Comparison of ENCODE assay signal across 9 cellular contexts in the genomic region with DNA sequence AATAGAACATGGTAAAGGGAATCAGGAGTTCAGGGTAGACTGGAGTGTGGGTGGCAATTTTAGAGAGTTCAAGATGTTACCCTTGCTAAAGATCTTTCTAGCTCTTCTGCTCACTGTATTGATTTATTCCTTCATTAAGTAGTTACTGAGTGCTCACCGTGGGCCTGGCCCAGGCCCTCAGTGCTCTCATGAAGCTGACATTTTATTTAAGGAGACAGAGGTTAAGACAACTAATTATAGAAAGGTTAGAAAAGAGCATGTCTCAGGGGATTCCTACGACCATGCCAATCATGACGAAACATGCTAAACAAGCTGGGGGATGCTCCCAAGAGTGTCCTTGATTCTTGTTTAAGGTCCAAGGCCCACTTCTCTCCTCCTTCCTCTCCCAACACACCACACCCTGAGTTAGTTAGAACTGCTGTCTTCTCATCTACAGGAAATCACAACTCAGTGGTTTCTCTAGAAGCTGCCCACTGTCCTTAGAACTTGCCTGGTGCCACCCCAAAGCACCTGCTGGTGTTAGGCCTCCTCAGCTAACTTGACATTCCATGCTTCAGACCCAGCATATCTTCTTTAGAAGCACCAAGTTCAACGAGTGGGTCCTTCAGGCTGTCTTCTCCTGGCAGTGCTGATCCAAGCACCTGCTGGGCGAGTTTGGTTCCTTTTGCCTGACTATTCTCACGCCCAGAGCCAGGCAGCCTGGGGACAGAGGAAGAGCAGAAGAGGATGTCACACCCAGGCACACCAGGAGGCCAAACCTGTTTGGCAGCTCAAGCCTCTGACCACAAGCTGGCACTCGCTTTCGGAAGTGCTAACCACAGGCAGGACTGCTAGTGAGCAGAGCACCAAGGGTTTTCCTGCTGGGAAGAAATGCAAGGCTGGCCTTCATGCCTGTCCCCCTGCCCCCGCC.
DNase-seq lines count a peak whose midpoint lies in the region; ATAC-seq, FAIRE-seq and TF ChIP-seq lines count a peak whose summit lies in the region.
"Had no signal": no experiment of that assay in that cellular context is flagged by ENCODE, and none has a peak within 500 bp of the region (broad histone marks: within the 10 kb centered on the region; RNA-seq: fewer than 3 reads in every experiment).

No MANE protein-coding gene starts in this region.

- intact Hi-C loops in esophagus muscularis mucosa (cut with DNase I) (loop anchor here (10.0 kb wide), 1 partner anchor 75 kb away; no protein-coding TSS in a partner anchor), sigmoid colon (cut with DNase I) (no loop called here)

- TF ChIP-seq CTCF in NB4 (IDR thresholded peaks at IDR 0.05; ENCODE audit: low read depth, low read length) (no peak), esophagus muscularis mucosa (IDR thresholded peaks at IDR 0.05) (no peak), sigmoid colon (IDR thresholded peaks at IDR 0.05) (no peak)

- DNase-seq in GM18507 (ENCODE audit: extremely low spot score, insufficient read length, low read depth) (no peak), NB4 (ENCODE audit: low read depth) (peak; percentile 96), esophagus muscularis mucosa (ENCODE audit: extremely low spot score) (no peak), sigmoid colon (peak; percentile 75), NCI-H345 treated with DMSO at 0.1 percent for 48 hours (lab: John Stamatoyannopoulos, UW; ENCODE audit: unreplicated experiment) (no peak), superior temporal gyrus (ENCODE audit: extremely low spot score) (no peak), midbrain (lab: John Stamatoyannopoulos, UW) (no peak)
- DNase-seq: HFFc6 had no signal

- H3K4me3 ChIP-seq in NB4 (ENCODE audit: low read depth, low read length): peak overlapping the region; percentile 41
- no peak overlapping the region for H3K4me3 ChIP-seq in esophagus muscularis mucosa
- no peak overlapping the region for H3K4me3 ChIP-seq in sigmoid colon

- peak overlapping the region; percentile 17 to 62 (median 46) for H3K27ac ChIP-seq in esophagus muscularis mucosa (replicated peaks in 1 of 4)
- H3K27ac ChIP-seq in sigmoid colon: peak overlapping the region; percentile 19 to 59 (median 37)

- TF ChIP-seq POLR2A in NB4 (IDR thresholded peaks at IDR 0.05; ENCODE audit: extremely low read depth, insufficient read length) (no peak), esophagus muscularis mucosa (IDR thresholded peaks at IDR 0.05; ENCODE audit: low read depth) (no peak), sigmoid colon (IDR thresholded peaks at IDR 0.05) (no peak)

- H3K4me1 ChIP-seq in esophagus muscularis mucosa (peaks cover 73 to 91% (median 87%) of the 10 kb centered on the region in 4 donors), sigmoid colon (peaks cover 0 to 52% (median 46%) of the 10 kb centered on the region in 4 donors)

- TF ChIP-seq EP300 in esophagus muscularis mucosa (IDR thresholded peaks at IDR 0.05) (no peak), sigmoid colon (IDR thresholded peaks at IDR 0.05) (no peak)

- WGBS in esophagus muscularis mucosa: 55% methylated on average over 6 of the region's 9 CpGs
- 29 to 32% methylated on average over 9 of the region's 9 CpGs for WGBS in sigmoid colon, 2 donors

- H3K9me3 ChIP-seq in esophagus muscularis mucosa: no peaks in the 10 kb centered on the region
- H3K9me3 ChIP-seq in sigmoid colon: no peaks in the 10 kb centered on the region

- H3K36me3 ChIP-seq in esophagus muscularis mucosa: no peaks in the 10 kb centered on the region
- H3K36me3 ChIP-seq in sigmoid colon: no peaks in the 10 kb centered on the region

- peak; percentile 91 for FAIRE-seq in GM18507 (lab: Jason Lieb, UNC)

- H3K27me3 ChIP-seq in esophagus muscularis mucosa (peaks cover 0 to 20% (median 0%) of the 10 kb centered on the region in 4 donors), sigmoid colon (no peaks in the 10 kb centered on the region)

- no peak for ATAC-seq in HG02970 (IDR thresholded peaks at IDR 0.05; ENCODE audit: low FRiP score, unreplicated experiment)

Comparison
In these comparisons a context has a peak if more than half of its experiments do, and no peak if none do; other contexts are left out.
1. DNase-seq: peak in NB4 (single experiment) and sigmoid colon (single experiment); none in GM18507 (single experiment), esophagus muscularis mucosa (single experiment), NCI-H345 treated with DMSO at 0.1 percent for 48 hours (single experiment), superior temporal gyrus (single experiment) and midbrain (single experiment).